ENCODE assay signal across 14 cellular contexts in genomic region chr12:121344506-121344905, GRCh38. TPM values are rescaled to one million over a fixed set of nuclear protein-coding genes. Genes with fewer than 3 reads are reported as not detected.
DNase-seq lines count a peak whose midpoint lies in the region; ATAC-seq and TF ChIP-seq lines count a peak whose summit lies in the region.
"Had no signal": no experiment of that assay in that cellular context is flagged by ENCODE, and none has a peak within 500 bp of the region (broad histone marks: within the 10 kb centered on the region; RNA-seq: fewer than 3 reads in every experiment).

No MANE protein-coding gene starts in this region.

- H3K4me1 ChIP-seq in hepatocyte (ENCODE audit: insufficient read depth) = no peaks in the 10 kb centered on the region

- H3K79me2 ChIP-seq in hepatocyte = peaks cover 19% of the 10 kb centered on the region

- no peaks in the 10 kb centered on the region for H3K9me3 ChIP-seq in hepatocyte (ENCODE audit: low read depth)

- H4K20me1 ChIP-seq in hepatocyte (ENCODE audit: insufficient read depth, poor library complexity, severe bottlenecking) = no peaks in the 10 kb centered on the region

- H3K27me3 ChIP-seq in hepatocyte = no peaks in the 10 kb centered on the region

- no peaks in the 10 kb centered on the region for H3K9me2 ChIP-seq in hepatocyte (replicated peaks; ENCODE audit: insufficient read depth)

- H3K36me3 ChIP-seq in hepatocyte (replicated peaks; ENCODE audit: insufficient read depth, low read depth) = no peaks in the 10 kb centered on the region

- no peaks in the 10 kb centered on the region for H3K27me3 Mint-ChIP-seq in activated naive CD8-positive, alpha-beta T cell treated with anti-CD3 and anti-CD28 coated beads, Interleukin-2, amount 10 ng/mL, durations not matched to agents 7 days and 5 days
- no peaks in the 10 kb centered on the region for H3K27me3 Mint-ChIP-seq in activated naive CD8-positive, alpha-beta T cell treated with anti-CD3 and anti-CD28 coated beads for 36 hours
- H3K27me3 Mint-ChIP-seq in activated T-helper 17 cell treated with anti-CD3 and anti-CD28 coated beads, Interleukin-2, amount 50 U/mL, for 72 hours = no peaks in the 10 kb centered on the region
- H3K27me3 Mint-ChIP-seq: B cell had no signal

- no peak for DNase-seq in activated naive CD8-positive, alpha-beta T cell treated with anti-CD3 and anti-CD28 coated beads, Interleukin-2, amount 10 ng/mL, durations not matched to agents 7 days and 5 days
- DNase-seq in activated naive CD8-positive, alpha-beta T cell treated with anti-CD3 and anti-CD28 coated beads for 36 hours = no peak
- no peak for DNase-seq in hepatocyte (ENCODE audit: low spot score)
- no peak for DNase-seq in T1000 (lab: John Stamatoyannopoulos, UW)
- DNase-seq: DMS 273 treated with DMSO at 0.1 percent for 48 hours, GOT3, NCI-H1694 treated with DMSO at 0.1 percent for 48 hours, PC-3 had no signal

- H3K4me3 ChIP-seq in hepatocyte = no peak overlapping the region
- H3K4me3 ChIP-seq: K562 had no signal

- H3K4me1 Mint-ChIP-seq in activated naive CD8-positive, alpha-beta T cell treated with anti-CD3 and anti-CD28 coated beads, Interleukin-2, amount 10 ng/mL, durations not matched to agents 7 days and 5 days = peaks cover 21% of the 10 kb centered on the region
- peaks cover 9% of the 10 kb centered on the region for H3K4me1 Mint-ChIP-seq in activated naive CD8-positive, alpha-beta T cell treated with anti-CD3 and anti-CD28 coated beads for 36 hours
- peaks cover 14% of the 10 kb centered on the region for H3K4me1 Mint-ChIP-seq in activated T-helper 17 cell treated with anti-CD3 and anti-CD28 coated beads, Interleukin-2, amount 50 U/mL, for 72 hours

- POLR2A ChIA-PET in activated naive CD8-positive, alpha-beta T cell treated with anti-CD3 and anti-CD28 coated beads, Interleukin-2, amount 10 ng/mL, durations not matched to agents 7 days and 5 days (lab: Charles Lee) = interaction anchor here (1.4 kb wide), 1 partner anchor 55 kb away, joined by 4 read pairs; the partner anchor contains the start of gene RNF34

- H3K9me3 Mint-ChIP-seq in activated naive CD8-positive, alpha-beta T cell treated with anti-CD3 and anti-CD28 coated beads, Interleukin-2, amount 10 ng/mL, durations not matched to agents 7 days and 5 days = no peaks in the 10 kb centered on the region
- H3K9me3 Mint-ChIP-seq in activated naive CD8-positive, alpha-beta T cell treated with anti-CD3 and anti-CD28 coated beads for 36 hours = no peaks in the 10 kb centered on the region
- no peaks in the 10 kb centered on the region for H3K9me3 Mint-ChIP-seq in activated T-helper 17 cell treated with anti-CD3 and anti-CD28 coated beads, Interleukin-2, amount 50 U/mL, for 72 hours

- no peak overlapping the region for H2AFZ ChIP-seq in hepatocyte

- H3K4me3 Mint-ChIP-seq in activated naive CD8-positive, alpha-beta T cell treated with anti-CD3 and anti-CD28 coated beads, Interleukin-2, amount 10 ng/mL, durations not matched to agents 7 days and 5 days = no peak overlapping the region
- no peak overlapping the region for H3K4me3 Mint-ChIP-seq in activated naive CD8-positive, alpha-beta T cell treated with anti-CD3 and anti-CD28 coated beads for 36 hours
- no peak overlapping the region for H3K4me3 Mint-ChIP-seq in activated T-helper 17 cell treated with anti-CD3 and anti-CD28 coated beads, Interleukin-2, amount 50 U/mL, for 72 hours
- H3K4me3 Mint-ChIP-seq: B cell had no signal

- ATAC-seq in activated naive CD8-positive, alpha-beta T cell treated with anti-CD3 and anti-CD28 coated beads, Interleukin-2, amount 10 ng/mL, durations not matched to agents 7 days and 5 days (ENCODE audit: low read depth) = no peak
- ATAC-seq in activated T-helper 17 cell treated with anti-CD3 and anti-CD28 coated beads, Interleukin-2, amount 50 U/mL, for 72 hours (replicated peaks) = no peak
- no peak for ATAC-seq in GM18861 (IDR thresholded peaks at IDR 0.05; ENCODE audit: unreplicated experiment)
- ATAC-seq: K562 had no signal

- no peak overlapping the region for H3K4me2 ChIP-seq in hepatocyte

- TF ChIP-seq CTCF in hepatocyte (IDR thresholded peaks at IDR 0.05; ENCODE audit: poor library complexity) = no peak

- H3K36me3 Mint-ChIP-seq in activated naive CD8-positive, alpha-beta T cell treated with anti-CD3 and anti-CD28 coated beads, Interleukin-2, amount 10 ng/mL, durations not matched to agents 7 days and 5 days = peaks cover 32% of the 10 kb centered on the region
- peaks cover 22% of the 10 kb centered on the region for H3K36me3 Mint-ChIP-seq in activated naive CD8-positive, alpha-beta T cell treated with anti-CD3 and anti-CD28 coated beads for 36 hours
- peaks cover 90% of the 10 kb centered on the region for H3K36me3 Mint-ChIP-seq in activated T-helper 17 cell treated with anti-CD3 and anti-CD28 coated beads, Interleukin-2, amount 50 U/mL, for 72 hours (ENCODE audit: low read depth)

- peak overlapping the region; percentile 1 for H3K27ac Mint-ChIP-seq in activated naive CD8-positive, alpha-beta T cell treated with anti-CD3 and anti-CD28 coated beads, Interleukin-2, amount 10 ng/mL, durations not matched to agents 7 days and 5 days
- no peak overlapping the region for H3K27ac Mint-ChIP-seq in activated naive CD8-positive, alpha-beta T cell treated with anti-CD3 and anti-CD28 coated beads for 36 hours
- peak overlapping the region; percentile 48 for H3K27ac Mint-ChIP-seq in activated T-helper 17 cell treated with anti-CD3 and anti-CD28 coated beads, Interleukin-2, amount 50 U/mL, for 72 hours
- H3K27ac Mint-ChIP-seq: B cell had no signal

- 98% methylated on average over 3 of the region's 3 CpGs for WGBS in hepatocyte (ENCODE audit: low lambda C conversion rate, missing lambda C conversion rate)

- H3K27ac ChIP-seq in hepatocyte = peak overlapping the region; percentile 42
- peak overlapping the region; percentile 97 for H3K27ac ChIP-seq in temporal lobe (ENCODE audit: low read depth, low read length)
- H3K27ac ChIP-seq: HL-60 had no signal

RNA-seq across cellular contexts. Expression of gene ANAPC5, which starts 7.7 kb away (rescaled TPM):
- total RNA-seq in activated naive CD8-positive, alpha-beta T cell treated with anti-CD3 and anti-CD28 coated beads, Interleukin-2, amount 10 ng/mL, durations not matched to agents 7 days and 5 days = 100 to 1,000 TPM; 133 to 135 TPM
- 100 to 1,000 TPM; 130 to 138 TPM for total RNA-seq in activated naive CD8-positive, alpha-beta T cell treated with anti-CD3 and anti-CD28 coated beads for 36 hours
- 100 to 1,000 TPM in 1 of 2 donors, 10 to 100 TPM in 1; 62.5 to 114 TPM for total RNA-seq in activated T-helper 17 cell treated with anti-CD3 and anti-CD28 coated beads, Interleukin-2, amount 50 U/mL, for 72 hours
- total RNA-seq in hepatocyte (108 and 110 TPM in 2 replicates), temporal lobe (99.1 TPM)
- 102 and 109 TPM in 2 replicates for polyA plus RNA-seq in hepatocyte

RNA-seq across cellular contexts. Expression of gene CAMKK2, which starts 48.0 kb away (rescaled TPM):
- 10 to 100 TPM; 27.0 to 29.2 TPM for total RNA-seq in activated naive CD8-positive, alpha-beta T cell treated with anti-CD3 and anti-CD28 coated beads, Interleukin-2, amount 10 ng/mL, durations not matched to agents 7 days and 5 days
- total RNA-seq in activated naive CD8-positive, alpha-beta T cell treated with anti-CD3 and anti-CD28 coated beads for 36 hours = 10 to 100 TPM; 37.6 to 38.6 TPM
- total RNA-seq in activated T-helper 17 cell treated with anti-CD3 and anti-CD28 coated beads, Interleukin-2, amount 50 U/mL, for 72 hours = 10 to 100 TPM; 16.9 to 30.1 TPM
- 20.2 and 21.5 TPM in 2 replicates for total RNA-seq in hepatocyte
- 16.3 and 21.9 TPM in 2 replicates for polyA plus RNA-seq in hepatocyte
- 57.8 TPM for total RNA-seq in temporal lobe

RNA-seq across cellular contexts. Expression of gene RNF34, which starts 55.4 kb away (rescaled TPM):
- 10 to 100 TPM; 81.9 to 84.5 TPM for total RNA-seq in activated naive CD8-positive, alpha-beta T cell treated with anti-CD3 and anti-CD28 coated beads, Interleukin-2, amount 10 ng/mL, durations not matched to agents 7 days and 5 days
- 10 to 100 TPM; 60.2 to 63.9 TPM for total RNA-seq in activated naive CD8-positive, alpha-beta T cell treated with anti-CD3 and anti-CD28 coated beads for 36 hours
- total RNA-seq in activated T-helper 17 cell treated with anti-CD3 and anti-CD28 coated beads, Interleukin-2, amount 50 U/mL, for 72 hours = 10 to 100 TPM; 62.8 to 98.5 TPM
- total RNA-seq in hepatocyte (37.0 and 53.3 TPM in 2 replicates), temporal lobe (48.7 TPM)
- 40.2 and 42.2 TPM in 2 replicates for polyA plus RNA-seq in hepatocyte
